1 cellular context compared by ENCODE assay signal in the genomic region with DNA sequence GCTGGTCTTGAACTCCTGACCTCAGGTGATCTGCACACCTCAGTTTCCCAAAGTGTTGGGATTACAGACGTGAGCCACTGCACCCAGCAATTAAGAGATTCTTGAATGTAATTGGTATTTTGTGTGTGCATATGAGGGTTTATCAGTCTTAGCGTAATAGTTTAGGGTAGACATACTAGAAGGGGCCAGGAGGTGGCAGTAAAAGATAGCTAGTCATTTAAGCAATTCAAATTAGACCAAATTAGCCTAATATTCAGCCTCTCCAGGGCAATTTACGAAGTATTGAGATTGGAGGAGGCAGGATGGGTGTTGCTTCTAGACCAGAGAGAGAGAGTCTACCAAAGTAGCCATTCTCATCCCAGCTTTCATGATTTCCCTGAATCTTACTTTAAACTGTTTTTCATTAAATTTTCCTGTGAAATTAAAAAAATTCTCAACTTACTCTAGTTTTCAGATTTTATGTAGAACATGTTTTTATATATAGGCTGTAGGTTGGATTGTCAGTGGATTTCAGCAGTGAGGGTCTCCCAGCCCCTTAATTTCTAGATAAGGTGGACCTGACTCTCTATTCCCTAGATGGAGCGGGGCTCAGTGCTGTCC.
TF ChIP-seq lines count a peak whose summit lies in the region.

No MANE protein-coding gene starts in this region.

TF ChIP-seq in GM23338, 12 proteins besides CTCF, POLR2A, EP300 and RAD21 (continued from another document):
- TF ChIP-seq, protein P1, sequence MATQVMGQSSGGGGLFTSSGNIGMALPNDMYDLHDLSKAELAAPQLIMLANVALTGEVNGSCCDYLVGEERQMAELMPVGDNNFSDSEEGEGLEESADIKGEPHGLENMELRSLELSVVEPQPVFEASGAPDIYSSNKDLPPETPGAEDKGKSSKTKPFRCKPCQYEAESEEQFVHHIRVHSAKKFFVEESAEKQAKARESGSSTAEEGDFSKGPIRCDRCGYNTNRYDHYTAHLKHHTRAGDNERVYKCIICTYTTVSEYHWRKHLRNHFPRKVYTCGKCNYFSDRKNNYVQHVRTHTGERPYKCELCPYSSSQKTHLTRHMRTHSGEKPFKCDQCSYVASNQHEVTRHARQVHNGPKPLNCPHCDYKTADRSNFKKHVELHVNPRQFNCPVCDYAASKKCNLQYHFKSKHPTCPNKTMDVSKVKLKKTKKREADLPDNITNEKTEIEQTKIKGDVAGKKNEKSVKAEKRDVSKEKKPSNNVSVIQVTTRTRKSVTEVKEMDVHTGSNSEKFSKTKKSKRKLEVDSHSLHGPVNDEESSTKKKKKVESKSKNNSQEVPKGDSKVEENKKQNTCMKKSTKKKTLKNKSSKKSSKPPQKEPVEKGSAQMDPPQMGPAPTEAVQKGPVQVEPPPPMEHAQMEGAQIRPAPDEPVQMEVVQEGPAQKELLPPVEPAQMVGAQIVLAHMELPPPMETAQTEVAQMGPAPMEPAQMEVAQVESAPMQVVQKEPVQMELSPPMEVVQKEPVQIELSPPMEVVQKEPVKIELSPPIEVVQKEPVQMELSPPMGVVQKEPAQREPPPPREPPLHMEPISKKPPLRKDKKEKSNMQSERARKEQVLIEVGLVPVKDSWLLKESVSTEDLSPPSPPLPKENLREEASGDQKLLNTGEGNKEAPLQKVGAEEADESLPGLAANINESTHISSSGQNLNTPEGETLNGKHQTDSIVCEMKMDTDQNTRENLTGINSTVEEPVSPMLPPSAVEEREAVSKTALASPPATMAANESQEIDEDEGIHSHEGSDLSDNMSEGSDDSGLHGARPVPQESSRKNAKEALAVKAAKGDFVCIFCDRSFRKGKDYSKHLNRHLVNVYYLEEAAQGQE (IDR thresholded peaks at IDR 0.05; ENCODE audit: unreplicated experiment) = no peak
- TF ChIP-seq NANOG (IDR thresholded peaks at IDR 0.05; ENCODE audit: borderline replicate concordance) (no peak), POLR2AphosphoS5 (IDR thresholded peaks at IDR 0.05; ENCODE audit: low read depth) (no peak), ZNF331 (CRISPR knock-in tag; IDR thresholded peaks at IDR 0.05; ENCODE audit: low read depth) (no peak), EZH2phosphoT487 (IDR thresholded peaks at IDR 0.05; ENCODE audit: unreplicated experiment) (no peak), JUNB (IDR thresholded peaks at IDR 0.05; ENCODE audit: unreplicated experiment) (no peak)
- TF ChIP-seq, protein P2, sequence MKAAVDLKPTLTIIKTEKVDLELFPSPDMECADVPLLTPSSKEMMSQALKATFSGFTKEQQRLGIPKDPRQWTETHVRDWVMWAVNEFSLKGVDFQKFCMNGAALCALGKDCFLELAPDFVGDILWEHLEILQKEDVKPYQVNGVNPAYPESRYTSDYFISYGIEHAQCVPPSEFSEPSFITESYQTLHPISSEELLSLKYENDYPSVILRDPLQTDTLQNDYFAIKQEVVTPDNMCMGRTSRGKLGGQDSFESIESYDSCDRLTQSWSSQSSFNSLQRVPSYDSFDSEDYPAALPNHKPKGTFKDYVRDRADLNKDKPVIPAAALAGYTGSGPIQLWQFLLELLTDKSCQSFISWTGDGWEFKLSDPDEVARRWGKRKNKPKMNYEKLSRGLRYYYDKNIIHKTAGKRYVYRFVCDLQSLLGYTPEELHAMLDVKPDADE (IDR thresholded peaks at IDR 0.05) = no peak
